Comparison of ENCODE assay signal across 2 cellular contexts in genomic region chr12:76266797-76267196, GRCh38.
TF ChIP-seq lines count a peak whose summit lies in the region.

No MANE protein-coding gene starts in this region.

TF ChIP-seq in endothelial cell of umbilical vein, 7 proteins besides CTCF, POLR2A, EP300 and RAD21:
- TF ChIP-seq EZH2 (IDR thresholded peaks at IDR 0.05; ENCODE audit: borderline replicate concordance, low read depth, low read length, severe bottlenecking) (no peak), POLR2AphosphoS5 (IDR thresholded peaks at IDR 0.05; ENCODE audit: insufficient read depth, low read depth, low read length) (no peak), MYC (IDR thresholded peaks at IDR 0.05; ENCODE audit: low read depth, low read length) (no peak), MAX (IDR thresholded peaks at IDR 0.05; ENCODE audit: insufficient read depth, insufficient read length) (no peak), JUN (IDR thresholded peaks at IDR 0.05; ENCODE audit: borderline replicate concordance, insufficient read depth, insufficient read length, low read depth) (no peak), GATA2 (IDR thresholded peaks at IDR 0.05; ENCODE audit: insufficient read depth, insufficient read length, low read depth, low read length) (no peak), FOS (IDR thresholded peaks at IDR 0.05; ENCODE audit: borderline replicate concordance, insufficient read depth, low read length) (no peak)

TF ChIP-seq in HepG2, 621 proteins besides CTCF, POLR2A, EP300 and RAD21:
- TF ChIP-seq ZNF205 (CRISPR knock-in tag; IDR thresholded peaks at IDR 0.05) (no peak), AHDC1 (CRISPR knock-in tag; IDR thresholded peaks at IDR 0.05; ENCODE audit: borderline replicate concordance) (no peak), MEF2D (CRISPR knock-in tag; IDR thresholded peaks at IDR 0.05) (no peak), GATAD2A (CRISPR knock-in tag; IDR thresholded peaks at IDR 0.05) (no peak), TBL1XR1 (IDR thresholded peaks at IDR 0.05; ENCODE audit: borderline replicate concordance, low read length, partially characterized antibody) (no peak), NFATC3 (CRISPR knock-in tag; IDR thresholded peaks at IDR 0.05) (no peak), ZNF3 (CRISPR knock-in tag; IDR thresholded peaks at IDR 0.05) (no peak), STAG1 (CRISPR knock-in tag; IDR thresholded peaks at IDR 0.05) (no peak), E2F5 (CRISPR knock-in tag; conservative IDR thresholded peaks at IDR 0.05) (no peak), ZFAT (CRISPR knock-in tag; conservative IDR thresholded peaks at IDR 0.05) (no peak), MED8 (CRISPR knock-in tag; IDR thresholded peaks at IDR 0.05; ENCODE audit: insufficient replicate concordance) (no peak)
